In genomic region chr1:51689643-51690042, GRCh38 we compare ENCODE assay signal across 19 cellular contexts.
DNase-seq lines count a peak whose midpoint lies in the region; ATAC-seq and TF ChIP-seq lines count a peak whose summit lies in the region.
"Had no signal": no experiment of that assay in that cellular context is flagged by ENCODE, and none has a peak within 500 bp of the region (broad histone marks: within the 10 kb centered on the region; RNA-seq: fewer than 3 reads in every experiment).

No MANE protein-coding gene starts in this region.

- H3K27ac Mint-ChIP-seq in activated T-cell treated with anti-CD3 and anti-CD28 coated beads, Interleukin-2, amount 50 U/mL, for 72 hours: no peak overlapping the region

- intact Hi-C loops in PC-3 (cut with micrococcal nuclease): loop anchor here (5.0 to 10.0 kb wide), 2 partner anchors 62 to 75 kb away; no protein-coding TSS in a partner anchor
- intact Hi-C loops in psoas muscle (cut with DNase I): no loop called here

- no peak overlapping the region for H3K4me3 Mint-ChIP-seq in activated T-cell treated with anti-CD3 and anti-CD28 coated beads, Interleukin-2, amount 50 U/mL, for 72 hours

- H3K9me3 ChIP-seq in GM23248 (ENCODE audit: low read depth) (no peaks in the 10 kb centered on the region), PC-3 (ENCODE audit: low read length) (no peaks in the 10 kb centered on the region), hepatocyte (ENCODE audit: low read depth) (no peaks in the 10 kb centered on the region), psoas muscle (no peaks in the 10 kb centered on the region)
- H3K9me3 ChIP-seq: BE2C, colonic mucosa, ovary had no signal

- in situ Hi-C loops in GM23248 (cut with MboI): no loop called here

- H3K27me3 ChIP-seq in GM23248 (replicated peaks; ENCODE audit: insufficient read depth) (no peaks in the 10 kb centered on the region), PC-3 (ENCODE audit: low read length) (no peaks in the 10 kb centered on the region), hepatocyte (no peaks in the 10 kb centered on the region), psoas muscle (ENCODE audit: insufficient read depth in 3 of 3, low read length in 2 of 3) (no peaks in the 10 kb centered on the region)
- H3K27me3 ChIP-seq: BE2C, colonic mucosa, ovary had no signal

- H3K36me3 Mint-ChIP-seq in activated T-cell treated with anti-CD3 and anti-CD28 coated beads, Interleukin-2, amount 50 U/mL, for 72 hours (ENCODE audit: insufficient read depth in 2 of 2): no peaks in the 10 kb centered on the region

- H3K9me3 Mint-ChIP-seq in activated T-cell treated with anti-CD3 and anti-CD28 coated beads, Interleukin-2, amount 50 U/mL, for 72 hours: no peaks in the 10 kb centered on the region

- TF ChIP-seq CTCF in PC-3 (conservative IDR thresholded peaks at IDR 0.05; ENCODE audit: low read depth, low read length): no peak
- TF ChIP-seq CTCF in hepatocyte (IDR thresholded peaks at IDR 0.05; ENCODE audit: poor library complexity): no peak
- TF ChIP-seq CTCF in psoas muscle (IDR thresholded peaks at IDR 0.05): no peak

- ATAC-seq in PC-3 (no peak), psoas muscle (no peak), GM19035 (IDR thresholded peaks at IDR 0.05; ENCODE audit: unreplicated experiment) (no peak)
- no peak for ATAC-seq in activated T-cell treated with anti-CD3 and anti-CD28 coated beads, Interleukin-2, amount 50 U/mL, for 72 hours (replicated peaks in 1 of 2)

- H3K4me1 Mint-ChIP-seq in activated T-cell treated with anti-CD3 and anti-CD28 coated beads, Interleukin-2, amount 50 U/mL, for 72 hours (ENCODE audit: low read depth): peaks cover 13% of the 10 kb centered on the region

- POLR2A ChIA-PET in PC-3 (lab: Charles Lee; ENCODE audit: unreplicated experiment): no interaction called here

- peak overlapping the region; percentile 66 for H3K9ac ChIP-seq in GM23248
- H3K9ac ChIP-seq in PC-3 (ENCODE audit: low read length): peak overlapping the region; percentile 66

- H3K4me1 ChIP-seq in GM23248 (ENCODE audit: insufficient read depth): peaks cover 40% of the 10 kb centered on the region
- peaks cover 44% of the 10 kb centered on the region for H3K4me1 ChIP-seq in PC-3 (ENCODE audit: insufficient read depth, low read length)
- peaks cover 17% of the 10 kb centered on the region for H3K4me1 ChIP-seq in hepatocyte (ENCODE audit: insufficient read depth)
- H3K4me1 ChIP-seq in psoas muscle: peaks cover 73% of the 10 kb centered on the region
- H3K4me1 ChIP-seq: BE2C, colonic mucosa had no signal

- no peaks in the 10 kb centered on the region for H3K27me3 Mint-ChIP-seq in activated T-cell treated with anti-CD3 and anti-CD28 coated beads, Interleukin-2, amount 50 U/mL, for 72 hours (ENCODE audit: low read depth)

- H2AFZ ChIP-seq in GM23248 (no peak overlapping the region), PC-3 (ENCODE audit: low read length) (no peak overlapping the region), hepatocyte (no peak overlapping the region)

- H3K4me3 ChIP-seq in GM23248 (no peak overlapping the region; the same call in 1 of the 2 replicates), PC-3 (ENCODE audit: low read length) (peak overlapping the region; percentile 15; the same call in 1 of the 2 replicates), hepatocyte (no peak overlapping the region), psoas muscle (no peak overlapping the region)
- H3K4me3 ChIP-seq: colonic mucosa, ovary had no signal

- H3K4me2 ChIP-seq in GM23248 (ENCODE audit: unreplicated experiment) (peak overlapping the region; percentile 70), PC-3 (ENCODE audit: low read length) (peak overlapping the region; percentile 68), hepatocyte (peak overlapping the region; percentile 47)

- DNase-seq in GM23248 (no peak), PC-3 (no peak), hepatocyte (ENCODE audit: low spot score) (no peak), psoas muscle (no peak), DMS153 (lab: John Stamatoyannopoulos, UW) (no peak)
- DNase-seq in activated CD4-positive, CD25-positive, alpha-beta regulatory T cell treated with anti-CD3 and anti-CD28 coated beads, Interleukin-2, amount 50 U/mL, for 72 hours: no peak
- DNase-seq in activated T-cell treated with anti-CD3 and anti-CD28 coated beads, Interleukin-2, amount 50 U/mL, for 72 hours: no peak
- DNase-seq: activated CD4-positive, alpha-beta T cell treated with anti-CD3 and anti-CD28 coated beads, Interleukin-2, amount 50 U/mL, for 48 hours; activated naive CD4-positive, alpha-beta T cell treated with anti-CD3 and anti-CD28 coated beads, Interleukin-2, amount 50 U/mL, for 16 hours; activated T-cell treated with anti-CD3 and anti-CD28 coated beads, Interleukin-2, amount 50 U/mL, for 1 hour; BE2C; colonic mucosa; GDM1; NCI-H446; NK-92 treated with Interleukin-12 subunit alpha and Interleukin-12 subunit beta, amount 100 ng/mL, for 24 hours; ovary; RPMI8226; stimulated activated CD4-positive, alpha-beta T cell treated with anti-CD3 and anti-CD28 coated beads, Interleukin-4, amount 100 ng/mL, for 1 hour had no signal

- CTCF ChIA-PET in PC-3 (lab: Charles Lee): interaction anchor here (0.6 kb wide), 1 partner anchor 817 kb away, joined by 4 read pairs; no protein-coding TSS in a partner anchor

- H3K79me2 ChIP-seq in GM23248 (ENCODE audit: insufficient read depth) (peaks cover 57% of the 10 kb centered on the region), PC-3 (ENCODE audit: low read length) (peaks cover 24% of the 10 kb centered on the region), hepatocyte (peaks cover 31% of the 10 kb centered on the region)

- BruUV-seq in PC-3 (replicated peaks; lab: Mats Ljungman, UMichigan): no TSS peak

- H3K36me3 ChIP-seq in GM23248 (ENCODE audit: low read depth): no peaks in the 10 kb centered on the region
- H3K36me3 ChIP-seq in PC-3 (ENCODE audit: low read depth, low read length): no peaks in the 10 kb centered on the region
- no peaks in the 10 kb centered on the region for H3K36me3 ChIP-seq in hepatocyte (replicated peaks; ENCODE audit: insufficient read depth, low read depth)
- peaks cover 0 to 4% of the 10 kb centered on the region in 2 donors for H3K36me3 ChIP-seq in psoas muscle (ENCODE audit: insufficient read depth in 1 of 2, low read depth in 1 of 2)
- H3K36me3 ChIP-seq: BE2C, colonic mucosa, ovary had no signal

- H3K27ac ChIP-seq in GM23248 (peak overlapping the region; percentile 91), PC-3 (ENCODE audit: low read length) (peak overlapping the region; percentile 95), hepatocyte (peak overlapping the region; percentile 89), psoas muscle (peak overlapping the region; percentile 26)
- H3K27ac ChIP-seq: colonic mucosa had no signal

- H3F3A ChIP-seq in GM23248 (ENCODE audit: insufficient read depth) (peaks cover 28% of the 10 kb centered on the region), PC-3 (ENCODE audit: low read length, unreplicated experiment) (no peaks in the 10 kb centered on the region)

- H3K9me2 ChIP-seq in GM23248 (ENCODE audit: insufficient read depth): no peaks in the 10 kb centered on the region
- H3K9me2 ChIP-seq in PC-3 (replicated peaks; ENCODE audit: low read length): no peaks in the 10 kb centered on the region
- H3K9me2 ChIP-seq in hepatocyte (replicated peaks; ENCODE audit: insufficient read depth): no peaks in the 10 kb centered on the region

- H4K20me1 ChIP-seq in GM23248 (ENCODE audit: insufficient read depth): no peaks in the 10 kb centered on the region
- no peaks in the 10 kb centered on the region for H4K20me1 ChIP-seq in PC-3 (ENCODE audit: low read length)
- no peaks in the 10 kb centered on the region for H4K20me1 ChIP-seq in hepatocyte (ENCODE audit: insufficient read depth, poor library complexity, severe bottlenecking)

Comparison
In these comparisons a context has a peak if more than half of its experiments do, and no peak if none do; other contexts are left out.
1. H3K27ac ChIP-seq: peak in every context shown above with its lines; median percentile 95 in PC-3; 91 in GM23248; 89 in hepatocyte; 26 in psoas muscle.